ENCODE assay signal across 1 cellular context in genomic region chr5:120706877-120707276, GRCh38.
TF ChIP-seq lines count a peak whose summit lies in the region.

No MANE protein-coding gene starts in this region.

TF ChIP-seq in WTC11, 78 proteins besides CTCF, POLR2A, EP300 and RAD21 (continued from another document):
- TF ChIP-seq E2F4 (CRISPR knock-in tag; IDR thresholded peaks at IDR 0.05; ENCODE audit: borderline replicate concordance, low read depth), result no peak
- TF ChIP-seq TCF7 (CRISPR knock-in tag; IDR thresholded peaks at IDR 0.05; ENCODE audit: low read depth), result no peak
- no peak for TF ChIP-seq FOXP1 (CRISPR knock-in tag; IDR thresholded peaks at IDR 0.05; ENCODE audit: borderline replicate concordance)
- TF ChIP-seq ATF2 (CRISPR knock-in tag; IDR thresholded peaks at IDR 0.05; ENCODE audit: borderline replicate concordance, low read depth), result no peak
- TF ChIP-seq AFF4 (CRISPR knock-in tag; IDR thresholded peaks at IDR 0.05; ENCODE audit: borderline replicate concordance), result no peak
- no peak for TF ChIP-seq SP1 (CRISPR knock-in tag; conservative IDR thresholded peaks at IDR 0.05)
- TF ChIP-seq ATF1 (CRISPR knock-in tag; IDR thresholded peaks at IDR 0.05), result no peak
- no peak for TF ChIP-seq ESRRA (CRISPR knock-in tag; IDR thresholded peaks at IDR 0.05; ENCODE audit: borderline replicate concordance)
- TF ChIP-seq GABPB1 (CRISPR knock-in tag; IDR thresholded peaks at IDR 0.05), result no peak
- TF ChIP-seq AR (CRISPR knock-in tag; IDR thresholded peaks at IDR 0.05), result no peak
- no peak for TF ChIP-seq ZNF671 (CRISPR knock-in tag; IDR thresholded peaks at IDR 0.05)
- no peak for TF ChIP-seq FOXJ3 (CRISPR knock-in tag; IDR thresholded peaks at IDR 0.05; ENCODE audit: borderline replicate concordance)
- TF ChIP-seq NFE2L1 (CRISPR knock-in tag; IDR thresholded peaks at IDR 0.05), result no peak
- no peak for TF ChIP-seq ETV6 (CRISPR knock-in tag; IDR thresholded peaks at IDR 0.05)
